In genomic region chr2:238267884-238268680, GRCh38 we compare ENCODE assay signal across 1 cellular context.
TF ChIP-seq lines count a peak whose summit lies in the region.

No MANE protein-coding gene starts in this region.

TF ChIP-seq in H1, 55 proteins besides CTCF, POLR2A, EP300 and RAD21:
- no peak for TF ChIP-seq POLR2AphosphoS5 (IDR thresholded peaks at IDR 0.05; ENCODE audit: low read depth, low read length)
- TF ChIP-seq BRCA1 (IDR thresholded peaks at IDR 0.05; ENCODE audit: low read depth, low read length) = no peak
- TF ChIP-seq USF2 (IDR thresholded peaks at IDR 0.05; ENCODE audit: low read length) = no peak
- TF ChIP-seq TEAD4 (IDR thresholded peaks at IDR 0.05; ENCODE audit: low read depth, low read length) = no peak
- TF ChIP-seq POU5F1 (IDR thresholded peaks at IDR 0.05; ENCODE audit: low read depth, low read length) = no peak
- no peak for TF ChIP-seq SP4 (IDR thresholded peaks at IDR 0.05; ENCODE audit: low read length)
- no peak for TF ChIP-seq MAFK (IDR thresholded peaks at IDR 0.05; ENCODE audit: low read depth, low read length)
